ENCODE assay signal across 7 cellular contexts in genomic region chr10:87127607-87128156, GRCh38. TPM values are rescaled to one million over a fixed set of nuclear protein-coding genes. Genes with fewer than 3 reads are reported as not detected.
DNase-seq lines count a peak whose midpoint lies in the region; ATAC-seq and TF ChIP-seq lines count a peak whose summit lies in the region.
"Not testable (repeated sequence)": the region's sequence is repeated elsewhere in the genome, so short reads cannot be mapped to it uniquely, and the experiment has no call there.

No MANE protein-coding gene starts in this region.

- H3K36me3 ChIP-seq in mucosa of descending colon (ENCODE audit: low read depth); smooth muscle cell (ENCODE audit: low read depth): not testable (repeated sequence)

- not testable (repeated sequence) for H3K79me2 ChIP-seq in smooth muscle cell (ENCODE audit: low read depth)

- not testable (repeated sequence) for H3F3A ChIP-seq in smooth muscle cell (ENCODE audit: low read depth)

- H3K36me3 Mint-ChIP-seq in chondrocyte (ENCODE audit: low read depth) = not testable (repeated sequence)

- peak; percentile 18 for DNase-seq in AG10803 (ENCODE audit: low read depth)
- peak; percentile 69 for DNase-seq in amniotic epithelial cell (ENCODE audit: low read depth)
- not testable (repeated sequence) for DNase-seq in chondrocyte (ENCODE audit: low spot score); left colon; mucosa of descending colon; smooth muscle cell (lab: John Stamatoyannopoulos, UW; ENCODE audit: unreplicated experiment)
- DNase-seq in fibroblast of mammary gland (ENCODE audit: low read depth) = peak; percentile 5

- H3K27ac Mint-ChIP-seq in chondrocyte (ENCODE audit: unreplicated experiment) = peak overlapping the region; percentile 70

- not testable (repeated sequence) for H3K4me2 ChIP-seq in smooth muscle cell

- H2AFZ ChIP-seq in smooth muscle cell (ENCODE audit: low read depth) = not testable (repeated sequence)

- WGBS in smooth muscle cell (ENCODE audit: low lambda C conversion rate) = 8% methylated on average over 3 of the region's 3 CpGs

- H3K4me3 ChIP-seq in AG10803 (ENCODE audit: low read length); fibroblast of mammary gland (ENCODE audit: control insufficient read depth, low read depth, low read length); mucosa of descending colon; smooth muscle cell: not testable (repeated sequence)

- not testable (repeated sequence) for H3K9ac ChIP-seq in smooth muscle cell (ENCODE audit: low read depth)

- peaks cover 20% of the 10 kb centered on the region for H3K4me1 Mint-ChIP-seq in chondrocyte (ENCODE audit: low read depth)

- H3K4me1 ChIP-seq in mucosa of descending colon (ENCODE audit: low read depth); smooth muscle cell (ENCODE audit: low read depth): not testable (repeated sequence)

- not testable (repeated sequence) for H3K27me3 Mint-ChIP-seq in chondrocyte (ENCODE audit: low read depth)

- intact Hi-C loops in left colon (cut with DNase I, micrococcal nuclease); mucosa of descending colon (cut with DNase I, micrococcal nuclease): not testable (repeated sequence)

- H4K20me1 ChIP-seq in smooth muscle cell (ENCODE audit: low read depth) = not testable (repeated sequence)

- peak overlapping the region; percentile 43 for H3K27ac ChIP-seq in smooth muscle cell (ENCODE audit: low read depth)

- H3K9me3 ChIP-seq in mucosa of descending colon; smooth muscle cell (replicated peaks; ENCODE audit: low read depth): not testable (repeated sequence)

- TF ChIP-seq CTCF in AG10803 (conservative IDR thresholded peaks at IDR 0.05; ENCODE audit: low read length); chondrocyte (IDR thresholded peaks at IDR 0.05); fibroblast of mammary gland (conservative IDR thresholded peaks at IDR 0.05; ENCODE audit: control insufficient read depth, insufficient read depth, low read depth, low read length); mucosa of descending colon (IDR thresholded peaks at IDR 0.05); smooth muscle cell (IDR thresholded peaks at IDR 0.05; ENCODE audit: borderline replicate concordance, insufficient read depth, poor library complexity, severe bottlenecking): not testable (repeated sequence)

- H3K27me3 ChIP-seq in smooth muscle cell (ENCODE audit: low read depth) = not testable (repeated sequence)

- H3K4me3 Mint-ChIP-seq in chondrocyte (ENCODE audit: unreplicated experiment) = not testable (repeated sequence)

- H3K9me3 Mint-ChIP-seq in chondrocyte (ENCODE audit: low read depth) = not testable (repeated sequence)

- ATAC-seq in left colon (peak; percentile 64), mucosa of descending colon (peak; percentile 54)

RNA-seq across cellular contexts. Expression of gene SHLD2, which starts 32.7 kb away (rescaled TPM):
- total RNA-seq in chondrocyte (29.2 to 32.6 TPM (median 29.6 TPM) in 3 replicates), left colon (10 to 100 TPM; 31.3 to 33.0 TPM), mucosa of descending colon (10 to 100 TPM; 28.0 to 32.2 (median 28.7) TPM), smooth muscle cell (20.0 and 22.6 TPM in 2 replicates)
- 8.8 and 10.4 TPM in 2 replicates for polyA plus RNA-seq in smooth muscle cell

RNA-seq across cellular contexts. Expression of gene GLUD1, which starts 33.0 kb away (rescaled TPM):
- total RNA-seq in chondrocyte = 90.7 to 98.7 TPM (median 94.1 TPM) in 3 replicates
- total RNA-seq in left colon = 100 to 1,000 TPM; 128 to 185 TPM
- 100 to 1,000 TPM; 114 to 141 (median 131) TPM for total RNA-seq in mucosa of descending colon
- 119 and 138 TPM in 2 replicates for total RNA-seq in smooth muscle cell
- polyA plus RNA-seq in smooth muscle cell = 47.6 and 66.9 TPM in 2 replicates
